In genomic region chr12:63643381-63643780, GRCh38 we compare ENCODE assay signal across 9 cellular contexts. TPM values are rescaled to one million over a fixed set of nuclear protein-coding genes. Genes with fewer than 3 reads are reported as not detected.
DNase-seq lines count a peak whose midpoint lies in the region; ATAC-seq, FAIRE-seq and TF ChIP-seq lines count a peak whose summit lies in the region.
"Not testable (repeated sequence)": the region's sequence is repeated elsewhere in the genome, so short reads cannot be mapped to it uniquely, and the experiment has no call there.
"Had no signal": no experiment of that assay in that cellular context is flagged by ENCODE, and none has a peak within 500 bp of the region (broad histone marks: within the 10 kb centered on the region; RNA-seq: fewer than 3 reads in every experiment).

No MANE protein-coding gene starts in this region.

- ATAC-seq in foreskin keratinocyte = not testable (repeated sequence)

- not testable (repeated sequence) for H3K4me3 ChIP-seq in astrocyte (ENCODE audit: insufficient read depth, low read depth, low read length); epithelial cell of esophagus (ENCODE audit: low read length)

- FAIRE-seq in astrocyte (lab: Jason Lieb, UNC) = not testable (repeated sequence)

- not testable (repeated sequence) for TF ChIP-seq CTCF in HFFc6 (IDR thresholded peaks at IDR 0.05); astrocyte (IDR thresholded peaks at IDR 0.05; ENCODE audit: insufficient read depth, low read depth, low read length); epithelial cell of esophagus (IDR thresholded peaks at IDR 0.05; ENCODE audit: insufficient read depth, low read depth, low read length, missing control alignments); foreskin keratinocyte (conservative IDR thresholded peaks at IDR 0.05)

- H3K9me3 Mint-ChIP-seq in HFFc6; astrocyte (ENCODE audit: unreplicated experiment): not testable (repeated sequence)

- not testable (repeated sequence) for H3K9me3 ChIP-seq in astrocyte (ENCODE audit: insufficient read depth, low read depth, low read length)

- not testable (repeated sequence) for H3K79me2 ChIP-seq in astrocyte (ENCODE audit: insufficient read depth, low read length)

- H3K9ac ChIP-seq in astrocyte (ENCODE audit: low read length) = not testable (repeated sequence)

- not testable (repeated sequence) for H3K4me2 ChIP-seq in astrocyte (ENCODE audit: low read length)

- H3K4me3 Mint-ChIP-seq in HFFc6; astrocyte (ENCODE audit: unreplicated experiment): not testable (repeated sequence)

- in situ Hi-C loops in SK-MEL-5 (cut with HindIII; ENCODE audit: low pct_unique_long_range_greater_than_20kb, low sequenced_read_pairs) = not testable (repeated sequence)

- H3K36me3 ChIP-seq in astrocyte (ENCODE audit: insufficient read depth, low read length) = not testable (repeated sequence)

- H4K20me1 ChIP-seq in astrocyte (ENCODE audit: insufficient read depth, low read length) = not testable (repeated sequence)

- peak; percentile 5 for DNase-seq in DMS53 (lab: John Stamatoyannopoulos, UW)
- peak; percentile 70 for DNase-seq in HFFc6
- peak; percentile 71 for DNase-seq in M059J (ENCODE audit: low read depth)
- peak; percentile 43 for DNase-seq in SK-MEL-5 (ENCODE audit: low read depth, low spot score)
- peak; percentile 18 for DNase-seq in astrocyte (ENCODE audit: low read depth)
- peak; percentile 1 for DNase-seq in epithelial cell of esophagus (ENCODE audit: low read depth)
- DNase-seq in foreskin keratinocyte = peak; percentile 6 to 41

- H3K4me1 ChIP-seq in astrocyte (ENCODE audit: insufficient read depth, low read length); foreskin keratinocyte: not testable (repeated sequence)

- not testable (repeated sequence) for H3K27me3 ChIP-seq in astrocyte (ENCODE audit: insufficient read depth, low read length); foreskin keratinocyte

- H2AFZ ChIP-seq in astrocyte (ENCODE audit: low read depth, low read length) = not testable (repeated sequence)

- H3K4me1 Mint-ChIP-seq in HFFc6 (ENCODE audit: low read depth); astrocyte (ENCODE audit: low read depth, unreplicated experiment): not testable (repeated sequence)

- H3K27ac ChIP-seq in astrocyte (ENCODE audit: low read depth, low read length); foreskin keratinocyte: not testable (repeated sequence)

- peak overlapping the region; percentile 51; the same call in 1 of the 2 replicates for H3K27ac Mint-ChIP-seq in HFFc6
- not testable (repeated sequence) for H3K27ac Mint-ChIP-seq in astrocyte (ENCODE audit: unreplicated experiment)

- not testable (repeated sequence) for H3K36me3 Mint-ChIP-seq in HFFc6 (ENCODE audit: low read depth); astrocyte (ENCODE audit: low read depth, unreplicated experiment)

- H3K27me3 Mint-ChIP-seq in HFFc6 (ENCODE audit: insufficient read depth); astrocyte (ENCODE audit: low read depth, unreplicated experiment): not testable (repeated sequence)

RNA-seq across cellular contexts. Expression of gene DPY19L2, which starts 24.9 kb away (rescaled TPM):
- total RNA-seq in HFFc6 (2021; fragmentation: NEBNext Ultra II Directional; extraction: Animal tissue kit (Norgen Biotek cat#: 25700)) = 1 to 10 TPM; 1.3 to 2.9 (median 2.0) TPM
- total RNA-seq in M059J (2014; rRNA removed; shearing (Covaris generic)) = 3.7 and 11.3 TPM in 2 replicates
- total RNA-seq in SK-MEL-5 (2014; rRNA removed; shearing (Covaris generic)) = 3.2 and 4.1 TPM in 2 replicates
- polyA plus RNA-seq in SK-MEL-5 (2015; cell fraction: cytosol; rRNA removed) = 2.3 and 3.9 TPM in 2 replicates
- 45.3 and 90.4 TPM in 2 replicates for polyA plus RNA-seq in SK-MEL-5 (2015; cell fraction: nucleus; rRNA removed)
- 6.5 and 7.3 TPM in 2 replicates for total RNA-seq in astrocyte
- total RNA-seq in foreskin keratinocyte = 2.6 and 2.8 TPM in 2 replicates
- 0.71 and 0.77 TPM in 2 replicates for polyA plus RNA-seq in foreskin keratinocyte
- total RNA-seq: left lobe of liver had no signal
- polyA plus RNA-seq: CD14-positive monocyte had no signal

Comparison
In these comparisons a context has a peak if more than half of its experiments do, and no peak if none do; other contexts are left out.
1. DNase-seq: peak in every context shown above with its lines; median percentile 71 in M059J; 70 in HFFc6; 43 in SK-MEL-5; 24 in foreskin keratinocyte; 18 in astrocyte; 5 in DMS53; 1 in epithelial cell of esophagus.